In genomic region chr1:154417338-154417608, GRCh38 we compare ENCODE assay signal across 18 cellular contexts. TPM values are rescaled to one million over a fixed set of nuclear protein-coding genes. Genes with fewer than 3 reads are reported as not detected.
A peak's percentile ranks its signal among the peaks of the same experiment; 100 is the strongest.
DNase-seq lines count a peak whose midpoint lies in the region; ATAC-seq, FAIRE-seq and TF ChIP-seq lines count a peak whose summit lies in the region.
"Had no signal": no experiment of that assay in that cellular context is flagged by ENCODE, and none has a peak within 500 bp of the region (broad histone marks: within the 10 kb centered on the region; RNA-seq: fewer than 3 reads in every experiment).

No MANE protein-coding gene starts in this region.

- TF ChIP-seq RAD21 in liver (IDR thresholded peaks at IDR 0.05) = no peak
- no peak for TF ChIP-seq RAD21 in HepG2 (CRISPR knock-in tag; IDR thresholded peaks at IDR 0.05)

- no peaks in the 10 kb centered on the region for H3F3A ChIP-seq in neural progenitor cell (ENCODE audit: low read depth)

- intact Hi-C loops in HepG2 (cut with micrococcal nuclease; ENCODE audit: unreplicated experiment) = no loop called here

- no peaks in the 10 kb centered on the region for H3K9me3 Mint-ChIP-seq in activated T-helper 17 cell treated with anti-CD3 and anti-CD28 coated beads, Interleukin-2, amount 50 U/mL, for 72 hours
- no peaks in the 10 kb centered on the region for H3K9me3 Mint-ChIP-seq in neural progenitor cell

- H4K20me1 ChIP-seq in HepG2 (ENCODE audit: insufficient read depth, low read length) (no peaks in the 10 kb centered on the region), neural progenitor cell (ENCODE audit: low read depth) (no peaks in the 10 kb centered on the region)

- H3K27me3 Mint-ChIP-seq in activated T-helper 17 cell treated with anti-CD3 and anti-CD28 coated beads, Interleukin-2, amount 50 U/mL, for 72 hours = no peaks in the 10 kb centered on the region
- peaks cover 4% of the 10 kb centered on the region for H3K27me3 Mint-ChIP-seq in neural progenitor cell (ENCODE audit: insufficient read depth, low read depth)

- peaks cover 58% of the 10 kb centered on the region for H3K4me1 Mint-ChIP-seq in activated T-helper 17 cell treated with anti-CD3 and anti-CD28 coated beads, Interleukin-2, amount 50 U/mL, for 72 hours
- peaks cover 4% of the 10 kb centered on the region for H3K4me1 Mint-ChIP-seq in neural progenitor cell

- BruUV-seq in HepG2 (replicated peaks; lab: Mats Ljungman, UMichigan) = no TSS peak

- H3K27ac ChIP-seq in liver (ENCODE audit: low read depth in 1 of 2, low read length in 2 of 2) (peak overlapping the region; percentile 40 to 88), HepG2 (ENCODE audit: extremely low read length, insufficient read depth, low read length) (no peak overlapping the region), neural progenitor cell (no peak overlapping the region)

- H3K4me3 Mint-ChIP-seq in activated T-helper 17 cell treated with anti-CD3 and anti-CD28 coated beads, Interleukin-2, amount 50 U/mL, for 72 hours = peak overlapping the region; percentile 83
- peak overlapping the region; percentile 59 for H3K4me3 Mint-ChIP-seq in neural progenitor cell
- H3K4me3 Mint-ChIP-seq: naive B cell had no signal

- POLR2A ChIA-PET in HepG2 (lab: Yijun Ruan, JAX) = interaction anchor here (5.3 to 7.5 kb wide), 2 partner anchors 10 to 31 kb away, joined by 48 to 146 read pairs; partner anchors contain the start of gene IL6R

- H3K79me2 ChIP-seq in HepG2 (ENCODE audit: insufficient read depth, low read length) (no peaks in the 10 kb centered on the region), neural progenitor cell (ENCODE audit: low read depth) (no peaks in the 10 kb centered on the region)

- H3K27me3 ChIP-seq in liver (ENCODE audit: control insufficient read depth in 4 of 4, insufficient read depth in 4 of 4, low read length in 3 of 4) (no peaks in the 10 kb centered on the region), HepG2 (ENCODE audit: control insufficient read depth in 1 of 2, insufficient read depth in 2 of 2, low read length in 2 of 2) (no peaks in the 10 kb centered on the region), neural progenitor cell (no peaks in the 10 kb centered on the region)
- H3K27me3 ChIP-seq: heart left ventricle had no signal

- H3K4me2 ChIP-seq in HepG2 (ENCODE audit: low read depth, low read length) = no peak overlapping the region
- H3K4me2 ChIP-seq in neural progenitor cell = no peak overlapping the region

- H3K9ac ChIP-seq in liver (ENCODE audit: low read depth in 1 of 2, low read length in 2 of 2) (no peak overlapping the region), HepG2 (ENCODE audit: insufficient read depth, low read depth, low read length) (no peak overlapping the region), neural progenitor cell (no peak overlapping the region)

- H2AFZ ChIP-seq in HepG2 (ENCODE audit: low read length) (no peak overlapping the region), neural progenitor cell (replicated peaks) (no peak overlapping the region)

- TF ChIP-seq CTCF in liver (IDR thresholded peaks at IDR 0.05; ENCODE audit: low read depth, low read length, missing input control) (no peak), HepG2 (CRISPR knock-in tag; IDR thresholded peaks at IDR 0.05) (no peak), neural progenitor cell (IDR thresholded peaks at IDR 0.05) (no peak)

- peak overlapping the region; percentile 50 for H3K27ac Mint-ChIP-seq in activated T-helper 17 cell treated with anti-CD3 and anti-CD28 coated beads, Interleukin-2, amount 50 U/mL, for 72 hours
- H3K27ac Mint-ChIP-seq in neural progenitor cell = no peak overlapping the region
- H3K27ac Mint-ChIP-seq: naive B cell had no signal

- TF ChIP-seq EP300 in HepG2 (IDR thresholded peaks at IDR 0.05; ENCODE audit: low read depth in 2 of 2, low read length in 2 of 2) (no peak), HepG2 (CRISPR knock-in tag; IDR thresholded peaks at IDR 0.05; ENCODE audit: borderline replicate concordance) (no peak)

- CTCF ChIA-PET in HepG2 (lab: Yijun Ruan, JAX; ENCODE audit: low intra/inter-chr PET ratio, low total read pairs) = no interaction called here

- TF ChIP-seq POLR2A in HepG2 (IDR thresholded peaks at IDR 0.05; ENCODE audit: insufficient read depth in 1 of 2, low read depth in 2 of 2, low read length in 2 of 2) = no peak

- H3K4me1 ChIP-seq in liver (ENCODE audit: control insufficient read depth in 4 of 4, insufficient read depth in 4 of 4, low read length in 3 of 4) (peaks cover 23 to 80% (median 55%) of the 10 kb centered on the region in 4 donors), HepG2 (ENCODE audit: insufficient read depth, low read length) (peaks cover 75% of the 10 kb centered on the region), neural progenitor cell (no peaks in the 10 kb centered on the region)

- H3K9me3 ChIP-seq in liver (ENCODE audit: control insufficient read depth in 4 of 4, low read length in 3 of 4) = no peaks in the 10 kb centered on the region
- no peaks in the 10 kb centered on the region for H3K9me3 ChIP-seq in HepG2 (ENCODE audit: low read length)
- H3K9me3 ChIP-seq in neural progenitor cell (ENCODE audit: low read depth) = no peaks in the 10 kb centered on the region
- H3K9me3 ChIP-seq: heart left ventricle had no signal

- ATAC-seq in HepG2 = no peak
- no peak for ATAC-seq in activated T-helper 17 cell treated with anti-CD3 and anti-CD28 coated beads, Interleukin-2, amount 50 U/mL, for 72 hours (replicated peaks)
- no peak for ATAC-seq in GM21737 (IDR thresholded peaks at IDR 0.05; ENCODE audit: unreplicated experiment)
- ATAC-seq: heart left ventricle had no signal

- DNase-seq in HepG2 (ENCODE audit: low spot score) (no peak), neural progenitor cell (ENCODE audit: low spot score) (no peak), retina (no peak), GM03348 (ENCODE audit: low spot score) (no peak)
- no peak for DNase-seq in activated T-cell treated with anti-CD3 and anti-CD28 coated beads, Interleukin-2, amount 50 U/mL, for 48 hours
- DNase-seq: activated CD4-positive, alpha-beta T cell treated with anti-CD3 and anti-CD28 coated beads, Interleukin-2, amount 50 U/mL, for 48 hours; amniotic stem cell; Calu3; caudate nucleus; EL; heart left ventricle; naive B cell; NCI-H187 treated with DMSO at 0.1 percent for 48 hours; trophoblast cell had no signal

- no peak for FAIRE-seq in HepG2 (lab: Jason Lieb, UNC)
- FAIRE-seq: H54 had no signal

- in situ Hi-C loops in HepG2 (cut with HindIII; ENCODE audit: extremely low pct_ligation_motif_present, low pct_unique_long_range_greater_than_20kb) = no loop called here

- peaks cover 47% of the 10 kb centered on the region for H3K36me3 Mint-ChIP-seq in activated T-helper 17 cell treated with anti-CD3 and anti-CD28 coated beads, Interleukin-2, amount 50 U/mL, for 72 hours (ENCODE audit: low read depth)
- no peaks in the 10 kb centered on the region for H3K36me3 Mint-ChIP-seq in neural progenitor cell
- H3K36me3 Mint-ChIP-seq: naive B cell had no signal

- H3K4me3 ChIP-seq in liver (ENCODE audit: low read depth in 1 of 3, low read length in 3 of 3) = no peak overlapping the region
- H3K4me3 ChIP-seq in HepG2 (replicated peaks in 1 of 3; ENCODE audit: insufficient read depth in 1 of 3, low read depth in 2 of 3, low read length in 3 of 3) = no peak overlapping the region
- H3K4me3 ChIP-seq in neural progenitor cell = no peak overlapping the region
- H3K4me3 ChIP-seq: heart left ventricle had no signal

- H3K36me3 ChIP-seq in liver (ENCODE audit: control insufficient read depth in 4 of 4, insufficient read depth in 3 of 4, low read depth in 1 of 4, low read length in 3 of 4) = peaks cover 0 to 6% (median 0%) of the 10 kb centered on the region in 4 donors
- H3K36me3 ChIP-seq in HepG2 (replicated peaks in 1 of 2; ENCODE audit: control insufficient read depth in 1 of 2, insufficient read depth in 2 of 2, low read length in 2 of 2) = no peaks in the 10 kb centered on the region
- no peaks in the 10 kb centered on the region for H3K36me3 ChIP-seq in neural progenitor cell
- H3K36me3 ChIP-seq: heart left ventricle had no signal

- 90% methylated on average over 3 of the region's 3 CpGs for WGBS in liver
- WGBS in HepG2 (ENCODE audit: low lambda C conversion rate) = 95% methylated on average over 3 of the region's 3 CpGs

TF ChIP-seq in liver, 16 proteins besides CTCF, POLR2A, EP300 and RAD21 (continues in another document):
- TF ChIP-seq EGR1 (IDR thresholded peaks at IDR 0.05; ENCODE audit: low read depth in 2 of 2) = no peak

TF ChIP-seq in HepG2, 621 proteins besides CTCF, POLR2A, EP300 and RAD21 (continues in another document):
- TF ChIP-seq IKZF1 (IDR thresholded peaks at IDR 0.05) (no peak), HNRNPLL (IDR thresholded peaks at IDR 0.05; ENCODE audit: low read depth, low read length, poor library complexity, severe bottlenecking) (no peak)

RNA-seq across cellular contexts. Expression of gene IL6R, which starts 12.1 kb away (rescaled TPM):
- total RNA-seq in liver = 10 to 100 TPM; 47.0 to 67.6 TPM
- 10 to 100 TPM; 18.8 to 23.6 TPM for polyA plus RNA-seq in liver
- total RNA-seq in HepG2 (2016; rRNA removed; fragmentation: Illumina TruSeq; extraction: Trizol) = 3.5 and 5.0 TPM in 2 replicates
- 0.71 and 0.91 TPM in 2 replicates for total RNA-seq in HepG2 (2016; cell fraction: cytosol; rRNA removed; fragmentation: Illumina TruSeq; extraction: Trizol; ENCODE audit: low read depth)
- total RNA-seq in HepG2 (2016; cell fraction: insoluble cytoplasmic fraction; rRNA removed; fragmentation: Illumina TruSeq; extraction: Trizol) = 1.9 and 4.6 TPM in 2 replicates
- total RNA-seq in HepG2 (2016; cell fraction: membrane; rRNA removed; fragmentation: Illumina TruSeq; extraction: Trizol) = 1.2 and 1.3 TPM in 2 replicates
- total RNA-seq in HepG2 (2016; cell fraction: nucleus; rRNA removed; fragmentation: Illumina TruSeq; extraction: Trizol) = 3.7 and 4.0 TPM in 2 replicates
- 24.5 and 30.5 TPM in 2 replicates for polyA plus RNA-seq in HepG2 (2011; rRNA removed)
- 15.2 and 20.2 TPM in 2 replicates for polyA plus RNA-seq in HepG2 (2011; cell fraction: cytosol; rRNA removed)
- 15.9 and 16.7 TPM in 2 replicates for polyA plus RNA-seq in HepG2 (2011; cell fraction: nucleus; rRNA removed)
- polyA plus RNA-seq in HepG2 (2012) = 13.7 and 18.5 TPM in 2 replicates
- polyA plus RNA-seq in HepG2 (2016; cell fraction: cytosol; fragmentation: Illumina TruSeq; extraction: Trizol; ENCODE audit: low read depth) = 0.28 and 0.32 TPM in 2 replicates
- polyA plus RNA-seq in HepG2 (2016; cell fraction: insoluble cytoplasmic fraction; fragmentation: Illumina TruSeq; extraction: Trizol; ENCODE audit: low read depth) = 1.4 and 2.1 TPM in 2 replicates
- polyA plus RNA-seq in HepG2 (2016; cell fraction: membrane; fragmentation: Illumina TruSeq; extraction: Trizol; ENCODE audit: low read depth) = 0.60 and 0.65 TPM in 2 replicates
- 4.0 and 4.9 TPM in 2 replicates for polyA plus RNA-seq in HepG2 (2016; cell fraction: nucleus; fragmentation: Illumina TruSeq; extraction: Trizol; ENCODE audit: insufficient read depth, low read depth)
- polyA minus RNA-seq in HepG2 (2011; rRNA and poly(A)+ RNA removed; ENCODE audit: low replicate concordance) = 13.3 and 63.4 TPM in 2 replicates
- 10.3 and 13.7 TPM in 2 replicates for polyA minus RNA-seq in HepG2 (2011; cell fraction: cytosol; rRNA and poly(A)+ RNA removed)
- 13.4 and 13.8 TPM in 2 replicates for polyA minus RNA-seq in HepG2 (2011; cell fraction: nucleus; rRNA and poly(A)+ RNA removed)
- 10 to 100 TPM; 38.2 to 41.2 TPM for total RNA-seq in activated T-helper 17 cell treated with anti-CD3 and anti-CD28 coated beads, Interleukin-2, amount 50 U/mL, for 72 hours
- 0.09 TPM in 1 of 2 replicates, not detected in the other for total RNA-seq in neural progenitor cell (ENCODE audit: low replicate concordance)

Comparison
In these comparisons a context has a peak if more than half of its experiments do, and no peak if none do; other contexts are left out.
1. H3K27ac ChIP-seq: peak in liver (2 of 2); none in HepG2 (single experiment) and neural progenitor cell (single experiment).